8 cellular contexts compared by ENCODE assay signal in genomic region chr12:109092484-109093021, GRCh38. TPM values are rescaled to one million over a fixed set of nuclear protein-coding genes. Genes with fewer than 3 reads are reported as not detected.
DNase-seq lines count a peak whose midpoint lies in the region; ATAC-seq and TF ChIP-seq lines count a peak whose summit lies in the region.

No MANE protein-coding gene starts in this region.

- ATAC-seq in GM18517 (IDR thresholded peaks at IDR 0.05; ENCODE audit: unreplicated experiment), result no peak

- DNase-seq in stimulated activated CD4-positive, alpha-beta T cell treated with anti-CD3 and anti-CD28 coated beads, Interleukin-15, amount 100 ng/mL, for 24 hours, result peak; percentile 15
- DNase-seq in stimulated activated CD4-positive, alpha-beta T cell treated with anti-CD3 and anti-CD28 coated beads, Interleukin-1b, Interleukin-23, amount 100 ng/mL, for 48 hours, result no peak
- no peak for DNase-seq in astrocyte of the cerebellum (ENCODE audit: low read depth)
- DNase-seq in mesothelial cell of epicardium (ENCODE audit: low spot score in 2 of 2, unreplicated experiment in 2 of 2), result no peak
- DNase-seq in NCI-H2196 treated with DMSO at 0.1 percent for 48 hours (lab: John Stamatoyannopoulos, UW; ENCODE audit: unreplicated experiment), result no peak
- DNase-seq in HK-2 (ENCODE audit: unreplicated experiment), result no peak
- no peak for DNase-seq in NAMALWA (ENCODE audit: low spot score)

- H3K36me3 Mint-ChIP-seq in mesothelial cell of epicardium, result peaks cover 5% of the 10 kb centered on the region

- H3K4me1 Mint-ChIP-seq in mesothelial cell of epicardium, result peaks cover 26% of the 10 kb centered on the region

- H3K4me3 ChIP-seq in astrocyte of the cerebellum (ENCODE audit: low read depth, low read length), result peak overlapping the region; percentile 50

- TF ChIP-seq CTCF in astrocyte of the cerebellum (IDR thresholded peaks at IDR 0.05; ENCODE audit: low read depth, low read length, missing control alignments), result no peak
- TF ChIP-seq CTCF in mesothelial cell of epicardium (IDR thresholded peaks at IDR 0.05; ENCODE audit: unreplicated experiment), result no peak

- H3K27me3 Mint-ChIP-seq in mesothelial cell of epicardium (ENCODE audit: low read depth), result no peaks in the 10 kb centered on the region

- in situ Hi-C loops in astrocyte of the cerebellum (cut with HindIII; ENCODE audit: low sequenced_read_pairs), result no loop called here

- peak overlapping the region; percentile 78 for H3K4me3 Mint-ChIP-seq in mesothelial cell of epicardium

- H3K9me3 Mint-ChIP-seq in mesothelial cell of epicardium, result no peaks in the 10 kb centered on the region

- H3K27ac Mint-ChIP-seq in mesothelial cell of epicardium, result peak overlapping the region; percentile 87

RNA-seq across cellular contexts. Expression of gene ALKBH2, which starts 0.7 kb away (rescaled TPM):
- total RNA-seq in mesothelial cell of epicardium, result 37.3 to 39.6 TPM (median 37.4 TPM) in 3 replicates

RNA-seq across cellular contexts. Expression of gene UNG, which starts 4.8 kb away (rescaled TPM):
- total RNA-seq in mesothelial cell of epicardium, result 48.2 to 49.0 TPM (median 48.7 TPM) in 3 replicates

RNA-seq across cellular contexts. Expression of gene ACACB, which starts 23.8 kb away (rescaled TPM):
- total RNA-seq in mesothelial cell of epicardium, result 15.4 to 18.2 TPM (median 16.4 TPM) in 3 replicates

RNA-seq across cellular contexts. Expression of gene USP30, which starts 40.2 kb away (rescaled TPM):
- total RNA-seq in mesothelial cell of epicardium, result 21.6 to 27.3 TPM (median 23.0 TPM) in 3 replicates
